ENCODE assay signal across 21 cellular contexts in the genomic region with DNA sequence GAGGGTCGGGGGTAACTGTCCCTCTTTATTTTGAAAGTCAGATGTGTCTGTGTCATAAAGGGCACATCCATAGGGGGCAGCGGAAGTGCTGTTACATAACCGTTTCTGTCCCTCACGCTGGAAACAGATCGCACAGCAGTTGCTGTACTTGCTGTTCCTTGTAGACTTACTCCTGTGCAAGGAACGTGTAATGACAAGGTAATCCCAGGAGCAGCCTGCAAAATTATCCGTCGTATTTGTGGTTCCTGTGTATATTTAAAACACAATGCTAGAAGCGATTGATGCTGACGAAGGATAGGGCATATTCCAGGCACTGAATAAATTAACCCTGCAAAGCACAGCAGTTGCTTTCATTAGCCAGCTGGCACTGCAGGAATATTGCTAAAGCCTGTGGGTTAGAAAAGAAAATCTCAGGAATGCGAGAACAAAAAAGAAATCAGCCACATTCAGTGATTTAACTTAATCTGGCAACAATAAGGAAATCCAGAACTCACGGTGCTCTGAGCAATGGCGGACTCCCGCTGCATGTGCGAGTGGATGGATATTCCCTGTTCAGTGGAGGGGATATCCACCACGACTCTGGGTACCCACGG.
A peak's percentile ranks its signal among the peaks of the same experiment; 100 is the strongest.
DNase-seq lines count a peak whose midpoint lies in the region; ATAC-seq, FAIRE-seq and TF ChIP-seq lines count a peak whose summit lies in the region.
"Had no signal": no experiment of that assay in that cellular context is flagged by ENCODE, and none has a peak within 500 bp of the region (broad histone marks: within the 10 kb centered on the region; RNA-seq: fewer than 3 reads in every experiment).

No MANE protein-coding gene starts in this region.

- peak; percentile 20 for FAIRE-seq in astrocyte (lab: Jason Lieb, UNC)

- H3K4me3 Mint-ChIP-seq in astrocyte (ENCODE audit: unreplicated experiment), result no peak overlapping the region
- H3K4me3 Mint-ChIP-seq: activated CD4-positive, alpha-beta memory T cell treated with anti-CD3 and anti-CD28 coated beads, Interleukin-2, amount 10 ng/mL, durations not matched to agents 7 days and 5 days; activated naive CD8-positive, alpha-beta T cell treated with anti-CD3 and anti-CD28 coated beads, Interleukin-2, amount 50 U/mL, for 24 hours; dendritic cell treated with granulocyte-macrophage colony-stimulating factor and Interleukin-4, amounts not matched to agents 40 ng/mL and 50 ng/mL, for 4 days had no signal

- DNase-seq in DMS 273 (lab: John Stamatoyannopoulos, UW; ENCODE audit: unreplicated experiment) (peak; percentile 34), DMS 273 treated with DMSO at 0.1 percent for 48 hours (lab: John Stamatoyannopoulos, UW) (no peak), astrocyte (ENCODE audit: low read depth) (peak; percentile 83), iris pigment epithelial cell (ENCODE audit: low read depth) (peak; percentile 8), substantia nigra (lab: John Stamatoyannopoulos, UW) (no peak)
- DNase-seq in NK-92 treated with Interleukin-12 subunit alpha and Interleukin-12 subunit beta, amount 100 ng/mL, for 24 hours (lab: John Stamatoyannopoulos, UW), result no peak
- DNase-seq: activated CD4-positive, alpha-beta memory T cell treated with anti-CD3 and anti-CD28 coated beads, Interleukin-2, amount 10 ng/mL, durations not matched to agents 7 days and 5 days; activated naive CD8-positive, alpha-beta T cell treated with anti-CD3 and anti-CD28 coated beads, Interleukin-2, amount 50 U/mL, for 24 hours; erythroblast; GM23248; Kasumi-1; left cardiac atrium; NCI-H187 treated with DMSO at 0.1 percent for 48 hours; NCI-H524 treated with DMSO at 0.1 percent for 48 hours; stimulated activated CD4-positive, alpha-beta T cell treated with anti-CD3 and anti-CD28 coated beads, Interleukin-15, amount 100 ng/mL, for 24 hours; SW 1271 had no signal

- H3K27ac Mint-ChIP-seq in astrocyte (ENCODE audit: unreplicated experiment), result no peak overlapping the region
- H3K27ac Mint-ChIP-seq: activated CD4-positive, alpha-beta memory T cell treated with anti-CD3 and anti-CD28 coated beads, Interleukin-2, amount 10 ng/mL, durations not matched to agents 7 days and 5 days; activated naive CD8-positive, alpha-beta T cell treated with anti-CD3 and anti-CD28 coated beads, Interleukin-2, amount 50 U/mL, for 24 hours had no signal

- H3K9me3 ChIP-seq in astrocyte (ENCODE audit: insufficient read depth, low read depth, low read length), result no peaks in the 10 kb centered on the region

- no peaks in the 10 kb centered on the region for H3K79me2 ChIP-seq in astrocyte (ENCODE audit: insufficient read depth, low read length)

- no peaks in the 10 kb centered on the region for H3K27me3 ChIP-seq in astrocyte (ENCODE audit: insufficient read depth, low read length)
- H3K27me3 ChIP-seq: BLaER1 treated with 17β-estradiol and CSF1 and Interleukin-3, amounts not matched to agents 10 nM and 100 nM had no signal

- no peak overlapping the region for H3K4me3 ChIP-seq in astrocyte (ENCODE audit: insufficient read depth, low read depth, low read length)
- H3K4me3 ChIP-seq: BLaER1 treated with 17β-estradiol and CSF1 and Interleukin-3, amounts not matched to agents 10 nM and 100 nM; GM23248 had no signal

- H3K9ac ChIP-seq in astrocyte (ENCODE audit: low read length), result no peak overlapping the region
- H3K9ac ChIP-seq: BLaER1 treated with 17β-estradiol and CSF1 and Interleukin-3, amounts not matched to agents 10 nM and 100 nM; GM23248 had no signal

- ATAC-seq in GM18873 (IDR thresholded peaks at IDR 0.05; ENCODE audit: low FRiP score, unreplicated experiment) (no peak), GM19328 (IDR thresholded peaks at IDR 0.05; ENCODE audit: unreplicated experiment) (no peak)
- ATAC-seq: activated naive CD8-positive, alpha-beta T cell treated with anti-CD3 and anti-CD28 coated beads, Interleukin-2, amount 50 U/mL, for 24 hours; left cardiac atrium had no signal

- no peak for TF ChIP-seq CTCF in astrocyte (IDR thresholded peaks at IDR 0.05; ENCODE audit: insufficient read depth, low read depth, low read length)

- H3K4me1 Mint-ChIP-seq in astrocyte (ENCODE audit: low read depth, unreplicated experiment), result peaks cover 4% of the 10 kb centered on the region

- H3K36me3 Mint-ChIP-seq in astrocyte (ENCODE audit: low read depth, unreplicated experiment), result no peaks in the 10 kb centered on the region

- H3K4me2 ChIP-seq in astrocyte (ENCODE audit: low read length), result peak overlapping the region; percentile 38
- H3K4me2 ChIP-seq: BLaER1 treated with 17β-estradiol and CSF1 and Interleukin-3, amounts not matched to agents 10 nM and 100 nM had no signal

- H3K36me3 ChIP-seq in astrocyte (ENCODE audit: insufficient read depth, low read length), result no peaks in the 10 kb centered on the region

- H3K27ac ChIP-seq in astrocyte (ENCODE audit: low read depth, low read length) (no peak overlapping the region), substantia nigra (ENCODE audit: low read depth, low read length, poor library complexity, severe bottlenecking) (peak overlapping the region; percentile 23)
- H3K27ac ChIP-seq: 22Rv1, GM23248 had no signal

- peaks cover 2% of the 10 kb centered on the region for H3K9me3 Mint-ChIP-seq in astrocyte (ENCODE audit: unreplicated experiment)
- H3K9me3 Mint-ChIP-seq: activated CD4-positive, alpha-beta memory T cell treated with anti-CD3 and anti-CD28 coated beads, Interleukin-2, amount 10 ng/mL, durations not matched to agents 7 days and 5 days; activated naive CD8-positive, alpha-beta T cell treated with anti-CD3 and anti-CD28 coated beads, Interleukin-2, amount 50 U/mL, for 24 hours; dendritic cell treated with granulocyte-macrophage colony-stimulating factor and Interleukin-4, amounts not matched to agents 40 ng/mL and 50 ng/mL, for 4 days had no signal

- peaks cover 8% of the 10 kb centered on the region for H3K4me1 ChIP-seq in astrocyte (ENCODE audit: insufficient read depth, low read length)

- peaks cover 14% of the 10 kb centered on the region for H3K27me3 Mint-ChIP-seq in astrocyte (ENCODE audit: low read depth, unreplicated experiment)
- H3K27me3 Mint-ChIP-seq: activated CD4-positive, alpha-beta memory T cell treated with anti-CD3 and anti-CD28 coated beads, Interleukin-2, amount 10 ng/mL, durations not matched to agents 7 days and 5 days; activated naive CD8-positive, alpha-beta T cell treated with anti-CD3 and anti-CD28 coated beads, Interleukin-2, amount 50 U/mL, for 24 hours; dendritic cell treated with granulocyte-macrophage colony-stimulating factor and Interleukin-4, amounts not matched to agents 40 ng/mL and 50 ng/mL, for 4 days had no signal

- peak overlapping the region; percentile 28 for H2AFZ ChIP-seq in astrocyte (ENCODE audit: low read depth, low read length)
- H2AFZ ChIP-seq: GM23248 had no signal

- H4K20me1 ChIP-seq in astrocyte (ENCODE audit: insufficient read depth, low read length), result no peaks in the 10 kb centered on the region

Comparison
In these comparisons a context has a peak if more than half of its experiments do, and no peak if none do; other contexts are left out.
1. DNase-seq: peak in DMS 273 (single experiment), astrocyte (single experiment) and iris pigment epithelial cell (single experiment); none in DMS 273 treated with DMSO at 0.1 percent for 48 hours (single experiment), substantia nigra (0 of 49) and NK-92 treated with Interleukin-12 subunit alpha and Interleukin-12 subunit beta, amount 100 ng/mL, for 24 hours (single experiment).